ENCODE assay signal across 8 cellular contexts in the genomic region with DNA sequence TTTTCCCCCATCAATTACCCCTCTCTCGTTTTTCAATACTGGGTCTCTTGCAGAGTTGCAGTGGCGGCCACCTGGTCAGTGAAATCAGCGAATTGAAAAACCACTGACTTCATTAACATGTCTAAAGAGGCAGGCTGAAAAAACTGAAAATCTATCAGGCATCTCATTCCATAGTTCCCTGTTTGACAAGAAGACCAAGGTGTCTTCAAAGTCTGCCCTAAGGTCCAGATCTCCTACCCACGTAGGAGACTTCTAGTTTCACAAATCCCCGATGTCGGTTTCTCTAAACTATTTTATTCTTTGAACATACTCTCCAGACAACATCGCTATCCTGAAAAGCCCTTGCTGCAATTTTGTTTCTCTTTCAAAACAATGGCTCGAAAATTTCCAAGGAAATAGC. TPM values are rescaled to one million over a fixed set of nuclear protein-coding genes. Genes with fewer than 3 reads are reported as not detected.
DNase-seq lines count a peak whose midpoint lies in the region; ATAC-seq, FAIRE-seq and TF ChIP-seq lines count a peak whose summit lies in the region.

No MANE protein-coding gene starts in this region.

- H3K4me1 Mint-ChIP-seq in effector memory CD8-positive, alpha-beta T cell (ENCODE audit: low read depth in 2 of 2): peaks cover 40 to 54% of the 10 kb centered on the region in 2 donors
- peaks cover 54% of the 10 kb centered on the region for H3K4me1 Mint-ChIP-seq in osteocyte (ENCODE audit: unreplicated experiment)

- FAIRE-seq in GM12891 (lab: Jason Lieb, UNC): no peak

- peak overlapping the region; percentile 97 to 99 for H3K4me3 Mint-ChIP-seq in effector memory CD8-positive, alpha-beta T cell
- H3K4me3 Mint-ChIP-seq in osteocyte (ENCODE audit: unreplicated experiment): peak overlapping the region; percentile 96

- no peak for ATAC-seq in effector memory CD8-positive, alpha-beta T cell (replicated peaks)

- peaks cover 0 to 9% of the 10 kb centered on the region in 2 donors for H3K9me3 Mint-ChIP-seq in effector memory CD8-positive, alpha-beta T cell
- no peaks in the 10 kb centered on the region for H3K9me3 Mint-ChIP-seq in osteocyte (ENCODE audit: unreplicated experiment)

- peak overlapping the region; percentile 81 to 91 for H3K27ac Mint-ChIP-seq in effector memory CD8-positive, alpha-beta T cell
- peak overlapping the region; percentile 96 for H3K27ac Mint-ChIP-seq in osteocyte (ENCODE audit: unreplicated experiment)

- no peak for TF ChIP-seq POLR2A in GM12891 (IDR thresholded peaks at IDR 0.05; ENCODE audit: low read depth, low read length)

- H3K36me3 Mint-ChIP-seq in effector memory CD8-positive, alpha-beta T cell (ENCODE audit: insufficient read depth): peaks cover 64% of the 10 kb centered on the region
- H3K36me3 Mint-ChIP-seq in osteocyte (ENCODE audit: unreplicated experiment): peaks cover 39% of the 10 kb centered on the region

- no peaks in the 10 kb centered on the region for H3K27me3 Mint-ChIP-seq in effector memory CD8-positive, alpha-beta T cell
- H3K27me3 Mint-ChIP-seq in osteocyte (ENCODE audit: unreplicated experiment): no peaks in the 10 kb centered on the region

- DNase-seq in DMS114 treated with DMSO at 0.1 percent for 48 hours (lab: John Stamatoyannopoulos, UW; ENCODE audit: unreplicated experiment) (peak; percentile 60), NCI-H526 treated with DMSO at 0.1 percent for 48 hours (lab: John Stamatoyannopoulos, UW) (peak; percentile 37), osteocyte (ENCODE audit: extremely low spot score, unreplicated experiment) (no peak), hippocampal formation (lab: John Stamatoyannopoulos, UW) (no peak), SHP77 treated with DMSO at 0.1 percent for 48 hours (lab: John Stamatoyannopoulos, UW) (no peak), GM12891 (ENCODE audit: insufficient read length, low spot score) (no peak), activated gamma-delta T cell treated with Interleukin-2 at 50 U/mL for 16 hours (no peak)
- DNase-seq in effector memory CD8-positive, alpha-beta T cell: no peak

- TF ChIP-seq CTCF in osteocyte (IDR thresholded peaks at IDR 0.05): no peak

TF ChIP-seq in GM12891, 5 proteins besides CTCF, POLR2A, EP300 and RAD21:
- TF ChIP-seq TAF1 (IDR thresholded peaks at IDR 0.05; ENCODE audit: low read depth, low read length) (no peak), PAX5 (IDR thresholded peaks at IDR 0.05; ENCODE audit: insufficient read depth, low read length, severe bottlenecking) (no peak), POU2F2 (IDR thresholded peaks at IDR 0.05; ENCODE audit: low read depth, low read length) (no peak), SPI1 (IDR thresholded peaks at IDR 0.05; ENCODE audit: low read depth, low read length) (no peak)

RNA-seq across cellular contexts. Expression of a gene that starts 0.8 kb away (rescaled TPM):
- 725 and 729 TPM in 2 replicates for total RNA-seq in osteocyte
- 1,137 TPM for polyA plus RNA-seq in GM12891 (2012; ENCODE audit: low read depth, missing spikeins)

RNA-seq across cellular contexts. Expression of a gene that starts 2.3 kb away (rescaled TPM):
- 37.7 and 40.1 TPM in 2 replicates for total RNA-seq in osteocyte
- 31.0 TPM for polyA plus RNA-seq in GM12891 (2012; ENCODE audit: low read depth, missing spikeins)

RNA-seq across cellular contexts. Expression of a gene that starts 23.1 kb away (rescaled TPM):
- total RNA-seq in osteocyte: 86.8 and 88.1 TPM in 2 replicates
- 85.4 TPM for polyA plus RNA-seq in GM12891 (2012; ENCODE audit: low read depth, missing spikeins)

RNA-seq across cellular contexts. Expression of a gene that starts 25.0 kb away (rescaled TPM):
- total RNA-seq in osteocyte: 395 and 418 TPM in 2 replicates
- 40.8 TPM for polyA plus RNA-seq in GM12891 (2012; ENCODE audit: low read depth, missing spikeins)

RNA-seq across cellular contexts. Expression of a gene that starts 28.6 kb away (rescaled TPM):
- total RNA-seq in osteocyte: 28.1 and 31.5 TPM in 2 replicates
- 27.2 TPM for polyA plus RNA-seq in GM12891 (2012; ENCODE audit: low read depth, missing spikeins)

Comparison
In these comparisons a context has a peak if more than half of its experiments do, and no peak if none do; other contexts are left out.
1. DNase-seq: peak in DMS114 treated with DMSO at 0.1 percent for 48 hours (single experiment) and NCI-H526 treated with DMSO at 0.1 percent for 48 hours (single experiment); none in effector memory CD8-positive, alpha-beta T cell (0 of 3), osteocyte (single experiment), hippocampal formation (0 of 2), SHP77 treated with DMSO at 0.1 percent for 48 hours (single experiment), GM12891 (single experiment) and activated gamma-delta T cell treated with Interleukin-2 at 50 U/mL for 16 hours (single experiment).